Comparison of ENCODE assay signal across 1 cellular context in genomic region chr5:171647043-171647899, GRCh38.
TF ChIP-seq lines count a peak whose summit lies in the region.

No MANE protein-coding gene starts in this region.

TF ChIP-seq in WTC11, 78 proteins besides CTCF, POLR2A, EP300 and RAD21 (continued from another document):
- no peak for TF ChIP-seq FOXJ3 (CRISPR knock-in tag; IDR thresholded peaks at IDR 0.05; ENCODE audit: borderline replicate concordance)
- TF ChIP-seq, protein P1, sequence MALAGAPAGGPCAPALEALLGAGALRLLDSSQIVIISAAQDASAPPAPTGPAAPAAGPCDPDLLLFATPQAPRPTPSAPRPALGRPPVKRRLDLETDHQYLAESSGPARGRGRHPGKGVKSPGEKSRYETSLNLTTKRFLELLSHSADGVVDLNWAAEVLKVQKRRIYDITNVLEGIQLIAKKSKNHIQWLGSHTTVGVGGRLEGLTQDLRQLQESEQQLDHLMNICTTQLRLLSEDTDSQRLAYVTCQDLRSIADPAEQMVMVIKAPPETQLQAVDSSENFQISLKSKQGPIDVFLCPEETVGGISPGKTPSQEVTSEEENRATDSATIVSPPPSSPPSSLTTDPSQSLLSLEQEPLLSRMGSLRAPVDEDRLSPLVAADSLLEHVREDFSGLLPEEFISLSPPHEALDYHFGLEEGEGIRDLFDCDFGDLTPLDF (CRISPR knock-in tag; IDR thresholded peaks at IDR 0.05) = no peak
- TF ChIP-seq NFE2L1 (CRISPR knock-in tag; IDR thresholded peaks at IDR 0.05) = no peak
- TF ChIP-seq JUN (CRISPR knock-in tag; IDR thresholded peaks at IDR 0.05) = no peak
- TF ChIP-seq NFATC4 (CRISPR knock-in tag; IDR thresholded peaks at IDR 0.05) = no peak
- no peak for TF ChIP-seq SMAD4 (CRISPR knock-in tag; IDR thresholded peaks at IDR 0.05)
- no peak for TF ChIP-seq ESRRA (CRISPR knock-in tag; IDR thresholded peaks at IDR 0.05; ENCODE audit: borderline replicate concordance)
- TF ChIP-seq ZNF396 (CRISPR knock-in tag; IDR thresholded peaks at IDR 0.05; ENCODE audit: borderline replicate concordance) = no peak
- no peak for TF ChIP-seq ETV6 (CRISPR knock-in tag; IDR thresholded peaks at IDR 0.05)
- TF ChIP-seq GRHL2 (CRISPR knock-in tag; IDR thresholded peaks at IDR 0.05; ENCODE audit: insufficient replicate concordance, severe bottlenecking) = no peak
- no peak for TF ChIP-seq TCF7 (CRISPR knock-in tag; IDR thresholded peaks at IDR 0.05; ENCODE audit: low read depth)
- no peak for TF ChIP-seq ATF1 (CRISPR knock-in tag; IDR thresholded peaks at IDR 0.05)
